8 cellular contexts compared by ENCODE assay signal in the genomic region with DNA sequence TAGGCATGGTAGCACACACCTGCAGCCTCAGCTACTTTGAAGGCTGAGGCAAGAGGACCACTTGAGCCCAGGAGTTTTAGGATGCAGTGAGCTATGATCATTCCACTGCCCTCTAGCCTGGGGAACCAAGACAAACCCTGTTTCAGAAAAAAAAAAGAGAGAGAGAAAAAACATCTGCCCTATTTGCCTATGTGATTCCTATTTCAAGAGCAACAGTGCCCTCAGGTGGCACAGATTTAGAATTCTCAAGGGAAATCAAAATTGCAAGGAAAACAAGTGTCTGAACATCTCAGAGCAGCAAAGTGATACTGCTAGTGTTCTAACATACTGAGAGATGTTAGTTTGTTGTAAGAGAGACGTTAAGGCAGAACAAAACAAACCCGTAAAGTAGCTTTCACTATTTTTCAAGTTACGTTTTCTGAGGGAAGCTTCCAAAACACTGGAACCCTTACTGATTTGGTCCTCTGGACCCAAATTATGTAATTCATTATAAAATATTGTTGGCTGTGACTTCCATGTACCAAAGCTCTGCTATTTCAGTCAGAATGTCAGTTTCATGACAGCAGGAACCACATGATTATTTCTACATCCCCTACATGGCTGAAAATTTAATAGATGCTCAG. TPM values are rescaled to one million over a fixed set of nuclear protein-coding genes. Genes with fewer than 3 reads are reported as not detected.
DNase-seq lines count a peak whose midpoint lies in the region; TF ChIP-seq lines count a peak whose summit lies in the region.

No MANE protein-coding gene starts in this region.

- H3K27ac ChIP-seq in substantia nigra (ENCODE audit: low read depth, low read length, poor library complexity, severe bottlenecking): peak overlapping the region; percentile 62

- DNase-seq in activated gamma-delta T cell treated with Interleukin-2 at 50 U/mL for 16 hours: peak; percentile 24
- DNase-seq in activated gamma-delta T cell (lab: John Stamatoyannopoulos, UW): no peak
- peak; percentile 58 for DNase-seq in H4 (ENCODE audit: low spot score)
- peak; percentile 74 to 84 for DNase-seq in Kasumi-1 (lab: John Stamatoyannopoulos, UW)
- DNase-seq in RPMI8226: peak; percentile 64
- DNase-seq in astrocyte of the cerebellum (ENCODE audit: low read depth): peak; percentile 67
- peak; percentile 76 for DNase-seq in kidney tubule cell (ENCODE audit: low spot score)
- peak in 27 of 49 donors; percentile 1 to 73 (median 18) for DNase-seq in substantia nigra (lab: John Stamatoyannopoulos, UW)

- no peak overlapping the region for H3K4me3 ChIP-seq in astrocyte of the cerebellum (ENCODE audit: low read depth, low read length)

- TF ChIP-seq CTCF in astrocyte of the cerebellum (IDR thresholded peaks at IDR 0.05; ENCODE audit: low read depth, low read length, missing control alignments): peak; percentile 62

- in situ Hi-C loops in astrocyte of the cerebellum (cut with HindIII; ENCODE audit: low sequenced_read_pairs): loop anchor here (5.0 kb wide), 2 partner anchors 49 to 469 kb away; no protein-coding TSS in a partner anchor

RNA-seq across cellular contexts. Expression of gene BDH2, which starts 7.9 kb away (rescaled TPM):
- total RNA-seq in H4 (2014; rRNA removed; shearing (Covaris generic)): 42.0 and 49.3 TPM in 2 replicates

RNA-seq across cellular contexts. Expression of gene SLC9B2, which starts 15.2 kb away (rescaled TPM):
- total RNA-seq in H4 (2014; rRNA removed; shearing (Covaris generic)): 13.5 and 13.8 TPM in 2 replicates
